Comparison of ENCODE assay signal across 10 cellular contexts in genomic region chr16:53745126-53745525, GRCh38. TPM values are rescaled to one million over a fixed set of nuclear protein-coding genes. Genes with fewer than 3 reads are reported as not detected.
A peak's percentile ranks its signal among the peaks of the same experiment; 100 is the strongest.
DNase-seq lines count a peak whose midpoint lies in the region; ATAC-seq and TF ChIP-seq lines count a peak whose summit lies in the region.
"Had no signal": no experiment of that assay in that cellular context is flagged by ENCODE, and none has a peak within 500 bp of the region (broad histone marks: within the 10 kb centered on the region; RNA-seq: fewer than 3 reads in every experiment).

No MANE protein-coding gene starts in this region.

- no peaks in the 10 kb centered on the region for H3K9me3 ChIP-seq in ovary

- no peak for TF ChIP-seq CTCF in ovary (IDR thresholded peaks at IDR 0.05)

- peaks cover 9% of the 10 kb centered on the region for H3K4me1 ChIP-seq in ovary (ENCODE audit: insufficient read depth)

- peak; percentile 49 for DNase-seq in ACHN
- DNase-seq in GM04504 (ENCODE audit: low read depth) = peak; percentile 70
- peak; percentile 55 for DNase-seq in amniotic epithelial cell (ENCODE audit: low read depth)
- no peak for DNase-seq in left colon
- DNase-seq in ovary = no peak
- no peak for DNase-seq in NCI-H1436 (lab: John Stamatoyannopoulos, UW)
- DNase-seq: islet precursor cell had no signal

- TF ChIP-seq EP300 in ovary (IDR thresholded peaks at IDR 0.05) = no peak

- TF ChIP-seq POLR2A in GM18505 (IDR thresholded peaks at IDR 0.05; ENCODE audit: borderline replicate concordance, extremely low read depth, insufficient read depth, insufficient read length) (no peak), ovary (IDR thresholded peaks at IDR 0.05) (no peak)

- H3K36me3 ChIP-seq in ovary = no peaks in the 10 kb centered on the region

- H3K27me3 ChIP-seq in ovary = no peaks in the 10 kb centered on the region

- in situ Hi-C loops in ACHN (cut with HindIII; ENCODE audit: low pct_ligation_motif_present, low pct_unique_long_range_greater_than_20kb, low sequenced_read_pairs) = no loop called here

- 7 to 10% (median 7%) methylated on average over 3 of the region's 3 CpGs for WGBS in ovary, 3 donors

- ATAC-seq in left colon (peak; percentile 62), GM18505 (IDR thresholded peaks at IDR 0.05; ENCODE audit: unreplicated experiment) (no peak), GM21576 (IDR thresholded peaks at IDR 0.05; ENCODE audit: unreplicated experiment) (no peak)
- ATAC-seq: sciatic nerve had no signal

- intact Hi-C loops in left colon (cut with DNase I, micrococcal nuclease) = no loop called here
- intact Hi-C loops in ovary (cut with DNase I) = no loop called here

- H3K4me3 ChIP-seq in ovary = no peak overlapping the region

- H3K27ac ChIP-seq in ovary = no peak overlapping the region

RNA-seq across cellular contexts. Expression of gene FTO, which starts 41.2 kb away (rescaled TPM):
- total RNA-seq in left colon = 10 to 100 TPM; 38.6 to 40.8 TPM
- 100 to 1,000 TPM in 2 of 7 donors, 10 to 100 TPM in 5; 70.6 to 105 (median 91.4) TPM for total RNA-seq in ovary
- 100 to 1,000 TPM in 1 of 2 donors, 10 to 100 TPM in 1; 43.6 to 128 TPM for polyA plus RNA-seq in ovary

RNA-seq across cellular contexts. Expression of gene RPGRIP1L, which starts 41.5 kb away (rescaled TPM):
- 1 to 10 TPM; 1.7 to 2.5 TPM for total RNA-seq in left colon
- 10 to 100 TPM in 3 of 7 donors, 1 to 10 TPM in 4; 4.8 to 12.1 (median 8.4) TPM for total RNA-seq in ovary
- polyA plus RNA-seq in ovary = 1 to 10 TPM; 1.7 to 7.0 TPM

Comparison
In these comparisons a context has a peak if more than half of its experiments do, and no peak if none do; other contexts are left out.
1. DNase-seq: peak in ACHN (single experiment), GM04504 (single experiment) and amniotic epithelial cell (single experiment); none in left colon (0 of 2), ovary (0 of 5) and NCI-H1436 (single experiment).